ENCODE assay signal across 8 cellular contexts in the genomic region with DNA sequence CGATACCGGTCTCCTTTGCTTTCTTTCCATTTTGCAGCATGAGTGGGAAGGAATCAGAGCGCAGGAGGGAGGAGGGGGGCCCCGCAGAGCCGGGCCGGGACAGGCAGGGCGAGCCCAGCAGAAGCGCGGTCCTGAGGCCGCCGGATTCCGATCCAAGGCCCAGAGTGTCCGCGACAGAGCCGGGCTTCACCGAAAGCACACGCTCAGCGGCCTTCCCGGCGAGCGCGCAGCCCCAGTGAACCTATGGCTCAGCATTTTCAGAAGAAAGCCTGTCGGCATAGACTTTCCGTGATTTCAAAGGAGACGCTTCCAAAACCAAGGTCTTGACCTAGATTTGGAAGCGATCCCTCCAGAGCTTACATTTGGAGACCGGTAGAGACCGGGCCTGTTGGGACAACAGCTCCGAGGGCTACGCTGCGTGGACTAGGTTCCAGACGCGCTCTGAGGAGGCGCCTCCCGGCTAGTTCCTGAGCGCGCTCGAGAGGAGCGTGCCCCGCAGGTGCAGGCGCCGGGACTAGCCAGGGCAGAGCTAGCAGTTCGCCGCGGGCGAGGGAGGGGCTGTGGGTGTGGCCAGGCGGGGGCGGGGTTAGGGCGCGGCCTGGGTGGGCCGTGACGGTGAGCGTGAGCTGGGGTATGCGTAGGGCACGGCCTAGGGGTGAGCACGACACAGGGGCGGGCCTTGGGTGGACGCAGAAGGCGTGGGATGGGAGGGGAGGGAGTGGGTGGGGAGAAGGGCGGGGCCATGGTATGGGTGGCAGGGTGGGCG. TPM values are rescaled to one million over a fixed set of nuclear protein-coding genes. Genes with fewer than 3 reads are reported as not detected.
A peak's percentile ranks its signal among the peaks of the same experiment; 100 is the strongest.
DNase-seq lines count a peak whose midpoint lies in the region; ATAC-seq and TF ChIP-seq lines count a peak whose summit lies in the region.

No MANE protein-coding gene starts in this region.

- ATAC-seq in HG02798 (IDR thresholded peaks at IDR 0.05; ENCODE audit: poor library complexity, unreplicated experiment) (peak; percentile 93), left cardiac atrium (peak; percentile 95 to 97)

- H3K27ac Mint-ChIP-seq in progenitor cell of endocrine pancreas = peak overlapping the region; percentile 45

- TF ChIP-seq CTCF in GM13976 (IDR thresholded peaks at IDR 0.05; ENCODE audit: borderline replicate concordance, control extremely low read depth, extremely low read depth, insufficient read depth, missing control alignments) (no peak), progenitor cell of endocrine pancreas (IDR thresholded peaks at IDR 0.05; ENCODE audit: unreplicated experiment) (no peak)

- H3K4me1 Mint-ChIP-seq in progenitor cell of endocrine pancreas (ENCODE audit: low read depth) = peaks cover 5% of the 10 kb centered on the region

- in situ Hi-C loops in GM13976 (cut with MboI; ENCODE audit: low sequenced_read_pairs, unreplicated experiment) = no loop called here

- H3K4me3 Mint-ChIP-seq in progenitor cell of endocrine pancreas (ENCODE audit: low read depth) = peak overlapping the region; percentile 75

- H3K27me3 Mint-ChIP-seq in progenitor cell of endocrine pancreas = peaks cover 61% of the 10 kb centered on the region

- peaks cover 4% of the 10 kb centered on the region for H3K36me3 Mint-ChIP-seq in progenitor cell of endocrine pancreas (ENCODE audit: insufficient read depth)

- DNase-seq in GM13976 (ENCODE audit: low spot score) (peak; percentile 97), NCI-H1417 treated with DMSO at 0.1 percent for 48 hours (lab: John Stamatoyannopoulos, UW) (peak; percentile 76), T follicular helper cell (ENCODE audit: low read depth) (peak; percentile 95), amniotic epithelial cell (ENCODE audit: low read depth) (peak; percentile 91), left cardiac atrium (peak; percentile 93), progenitor cell of endocrine pancreas (ENCODE audit: low spot score, unreplicated experiment) (peak; percentile 91), ureter (ENCODE audit: low spot score) (peak; percentile 97)

- no peaks in the 10 kb centered on the region for H3K9me3 Mint-ChIP-seq in progenitor cell of endocrine pancreas (ENCODE audit: low read depth)

- intact Hi-C loops in left cardiac atrium (cut with DNase I) = no loop called here

RNA-seq across cellular contexts. Expression of a gene that starts 27.8 kb away (rescaled TPM):
- total RNA-seq in left cardiac atrium (not detected), progenitor cell of endocrine pancreas (not detected in 2 replicates), ureter (not detected)

RNA-seq across cellular contexts. Expression of a gene that starts 52.5 kb away (rescaled TPM):
- total RNA-seq in left cardiac atrium (10 to 100 TPM; 37.9 to 38.5 TPM), progenitor cell of endocrine pancreas (38.8 and 39.6 TPM in 2 replicates), ureter (31.1 TPM)

RNA-seq across cellular contexts. Expression of a gene that starts 52.6 kb away (rescaled TPM):
- total RNA-seq in left cardiac atrium = 10 to 100 TPM in 1 of 2 donors, 1 to 10 TPM in 1; 9.7 to 14.1 TPM
- 20.7 and 26.4 TPM in 2 replicates for total RNA-seq in progenitor cell of endocrine pancreas
- 21.3 TPM for total RNA-seq in ureter

Comparison
In these comparisons a context has a peak if more than half of its experiments do, and no peak if none do; other contexts are left out.
1. Peak in every context shown above with its lines: DNase-seq and ATAC-seq.